In the genomic region with DNA sequence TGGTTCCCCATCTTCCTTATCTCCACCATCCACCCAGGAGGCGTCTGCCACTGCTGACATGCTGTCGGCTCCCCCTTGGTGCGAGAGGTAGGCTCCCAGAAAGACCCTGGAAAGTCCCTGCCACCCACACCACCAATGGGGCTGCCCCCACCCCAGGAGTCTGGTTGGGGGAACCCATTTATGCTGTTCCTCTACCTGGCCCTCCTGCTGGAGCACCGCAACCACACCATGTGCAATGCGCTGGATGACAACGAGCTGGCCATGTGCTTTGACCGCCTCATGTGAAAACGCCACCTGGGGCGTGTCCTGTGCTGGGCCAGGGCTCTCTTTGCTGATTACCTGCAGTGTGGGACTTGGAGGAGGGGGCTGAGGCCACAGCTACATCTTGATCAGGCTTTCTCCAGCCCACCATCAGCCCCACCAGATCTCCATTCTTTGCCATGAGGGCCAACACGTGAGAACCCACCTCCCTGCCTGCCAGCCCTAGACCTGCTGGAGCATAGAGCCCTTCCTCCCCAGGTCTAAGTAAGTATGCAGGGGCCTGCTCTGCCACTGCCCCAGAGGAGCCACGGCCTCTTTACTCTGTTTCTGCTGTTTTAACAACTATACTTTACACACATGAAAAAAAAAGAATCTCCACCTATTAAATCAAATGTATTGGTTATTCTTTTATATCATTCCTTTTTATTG, we compare ENCODE assay signal across 2 cellular contexts.
TF ChIP-seq lines count a peak whose summit lies in the region.

No MANE protein-coding gene starts in this region.

TF ChIP-seq in A549, 52 proteins besides CTCF, POLR2A, EP300 and RAD21:
- TF ChIP-seq CHD4 (IDR thresholded peaks at IDR 0.05; ENCODE audit: borderline replicate concordance) (no peak), GATA3 (IDR thresholded peaks at IDR 0.05; ENCODE audit: borderline replicate concordance) (no peak), CBX8 (IDR thresholded peaks at IDR 0.05) (no peak), POLR2AphosphoS2 (conservative IDR thresholded peaks at IDR 0.05; ENCODE audit: low read length) (no peak), FOSB (CRISPR knock-in tag; IDR thresholded peaks at IDR 0.05) (no peak), HOXA7 (CRISPR knock-in tag; IDR thresholded peaks at IDR 0.05) (no peak), SREBF2 (IDR thresholded peaks at IDR 0.05) (no peak), JUNB (IDR thresholded peaks at IDR 0.05) (no peak), ZSCAN20 (CRISPR knock-in tag; IDR thresholded peaks at IDR 0.05) (no peak), HOXB13 (CRISPR knock-in tag; IDR thresholded peaks at IDR 0.05; ENCODE audit: low read depth) (no peak), MAFK (IDR thresholded peaks at IDR 0.05; ENCODE audit: partially characterized antibody) (no peak), CEBPB (IDR thresholded peaks at IDR 0.05) (no peak), RNF2 (IDR thresholded peaks at IDR 0.05; ENCODE audit: borderline replicate concordance, low read depth) (no peak), HOXB5 (CRISPR knock-in tag; IDR thresholded peaks at IDR 0.05) (no peak)
- TF ChIP-seq, protein P1, sequence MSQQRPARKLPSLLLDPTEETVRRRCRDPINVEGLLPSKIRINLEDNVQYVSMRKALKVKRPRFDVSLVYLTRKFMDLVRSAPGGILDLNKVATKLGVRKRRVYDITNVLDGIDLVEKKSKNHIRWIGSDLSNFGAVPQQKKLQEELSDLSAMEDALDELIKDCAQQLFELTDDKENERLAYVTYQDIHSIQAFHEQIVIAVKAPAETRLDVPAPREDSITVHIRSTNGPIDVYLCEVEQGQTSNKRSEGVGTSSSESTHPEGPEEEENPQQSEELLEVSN (IDR thresholded peaks at IDR 0.05; ENCODE audit: borderline replicate concordance, low read depth): no peak

TF ChIP-seq in H1, 55 proteins besides CTCF, POLR2A, EP300 and RAD21:
- TF ChIP-seq, protein P2, sequence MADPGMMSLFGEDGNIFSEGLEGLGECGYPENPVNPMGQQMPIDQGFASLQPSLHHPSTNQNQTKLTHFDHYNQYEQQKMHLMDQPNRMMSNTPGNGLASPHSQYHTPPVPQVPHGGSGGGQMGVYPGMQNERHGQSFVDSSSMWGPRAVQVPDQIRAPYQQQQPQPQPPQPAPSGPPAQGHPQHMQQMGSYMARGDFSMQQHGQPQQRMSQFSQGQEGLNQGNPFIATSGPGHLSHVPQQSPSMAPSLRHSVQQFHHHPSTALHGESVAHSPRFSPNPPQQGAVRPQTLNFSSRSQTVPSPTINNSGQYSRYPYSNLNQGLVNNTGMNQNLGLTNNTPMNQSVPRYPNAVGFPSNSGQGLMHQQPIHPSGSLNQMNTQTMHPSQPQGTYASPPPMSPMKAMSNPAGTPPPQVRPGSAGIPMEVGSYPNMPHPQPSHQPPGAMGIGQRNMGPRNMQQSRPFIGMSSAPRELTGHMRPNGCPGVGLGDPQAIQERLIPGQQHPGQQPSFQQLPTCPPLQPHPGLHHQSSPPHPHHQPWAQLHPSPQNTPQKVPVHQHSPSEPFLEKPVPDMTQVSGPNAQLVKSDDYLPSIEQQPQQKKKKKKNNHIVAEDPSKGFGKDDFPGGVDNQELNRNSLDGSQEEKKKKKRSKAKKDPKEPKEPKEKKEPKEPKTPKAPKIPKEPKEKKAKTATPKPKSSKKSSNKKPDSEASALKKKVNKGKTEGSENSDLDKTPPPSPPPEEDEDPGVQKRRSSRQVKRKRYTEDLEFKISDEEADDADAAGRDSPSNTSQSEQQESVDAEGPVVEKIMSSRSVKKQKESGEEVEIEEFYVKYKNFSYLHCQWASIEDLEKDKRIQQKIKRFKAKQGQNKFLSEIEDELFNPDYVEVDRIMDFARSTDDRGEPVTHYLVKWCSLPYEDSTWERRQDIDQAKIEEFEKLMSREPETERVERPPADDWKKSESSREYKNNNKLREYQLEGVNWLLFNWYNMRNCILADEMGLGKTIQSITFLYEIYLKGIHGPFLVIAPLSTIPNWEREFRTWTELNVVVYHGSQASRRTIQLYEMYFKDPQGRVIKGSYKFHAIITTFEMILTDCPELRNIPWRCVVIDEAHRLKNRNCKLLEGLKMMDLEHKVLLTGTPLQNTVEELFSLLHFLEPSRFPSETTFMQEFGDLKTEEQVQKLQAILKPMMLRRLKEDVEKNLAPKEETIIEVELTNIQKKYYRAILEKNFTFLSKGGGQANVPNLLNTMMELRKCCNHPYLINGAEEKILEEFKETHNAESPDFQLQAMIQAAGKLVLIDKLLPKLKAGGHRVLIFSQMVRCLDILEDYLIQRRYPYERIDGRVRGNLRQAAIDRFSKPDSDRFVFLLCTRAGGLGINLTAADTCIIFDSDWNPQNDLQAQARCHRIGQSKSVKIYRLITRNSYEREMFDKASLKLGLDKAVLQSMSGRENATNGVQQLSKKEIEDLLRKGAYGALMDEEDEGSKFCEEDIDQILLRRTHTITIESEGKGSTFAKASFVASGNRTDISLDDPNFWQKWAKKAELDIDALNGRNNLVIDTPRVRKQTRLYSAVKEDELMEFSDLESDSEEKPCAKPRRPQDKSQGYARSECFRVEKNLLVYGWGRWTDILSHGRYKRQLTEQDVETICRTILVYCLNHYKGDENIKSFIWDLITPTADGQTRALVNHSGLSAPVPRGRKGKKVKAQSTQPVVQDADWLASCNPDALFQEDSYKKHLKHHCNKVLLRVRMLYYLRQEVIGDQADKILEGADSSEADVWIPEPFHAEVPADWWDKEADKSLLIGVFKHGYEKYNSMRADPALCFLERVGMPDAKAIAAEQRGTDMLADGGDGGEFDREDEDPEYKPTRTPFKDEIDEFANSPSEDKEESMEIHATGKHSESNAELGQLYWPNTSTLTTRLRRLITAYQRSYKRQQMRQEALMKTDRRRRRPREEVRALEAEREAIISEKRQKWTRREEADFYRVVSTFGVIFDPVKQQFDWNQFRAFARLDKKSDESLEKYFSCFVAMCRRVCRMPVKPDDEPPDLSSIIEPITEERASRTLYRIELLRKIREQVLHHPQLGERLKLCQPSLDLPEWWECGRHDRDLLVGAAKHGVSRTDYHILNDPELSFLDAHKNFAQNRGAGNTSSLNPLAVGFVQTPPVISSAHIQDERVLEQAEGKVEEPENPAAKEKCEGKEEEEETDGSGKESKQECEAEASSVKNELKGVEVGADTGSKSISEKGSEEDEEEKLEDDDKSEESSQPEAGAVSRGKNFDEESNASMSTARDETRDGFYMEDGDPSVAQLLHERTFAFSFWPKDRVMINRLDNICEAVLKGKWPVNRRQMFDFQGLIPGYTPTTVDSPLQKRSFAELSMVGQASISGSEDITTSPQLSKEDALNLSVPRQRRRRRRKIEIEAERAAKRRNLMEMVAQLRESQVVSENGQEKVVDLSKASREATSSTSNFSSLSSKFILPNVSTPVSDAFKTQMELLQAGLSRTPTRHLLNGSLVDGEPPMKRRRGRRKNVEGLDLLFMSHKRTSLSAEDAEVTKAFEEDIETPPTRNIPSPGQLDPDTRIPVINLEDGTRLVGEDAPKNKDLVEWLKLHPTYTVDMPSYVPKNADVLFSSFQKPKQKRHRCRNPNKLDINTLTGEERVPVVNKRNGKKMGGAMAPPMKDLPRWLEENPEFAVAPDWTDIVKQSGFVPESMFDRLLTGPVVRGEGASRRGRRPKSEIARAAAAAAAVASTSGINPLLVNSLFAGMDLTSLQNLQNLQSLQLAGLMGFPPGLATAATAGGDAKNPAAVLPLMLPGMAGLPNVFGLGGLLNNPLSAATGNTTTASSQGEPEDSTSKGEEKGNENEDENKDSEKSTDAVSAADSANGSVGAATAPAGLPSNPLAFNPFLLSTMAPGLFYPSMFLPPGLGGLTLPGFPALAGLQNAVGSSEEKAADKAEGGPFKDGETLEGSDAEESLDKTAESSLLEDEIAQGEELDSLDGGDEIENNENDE (IDR thresholded peaks at IDR 0.05; ENCODE audit: insufficient replicate concordance, low read length): no peak
- TF ChIP-seq JUN (IDR thresholded peaks at IDR 0.05; ENCODE audit: low read depth, low read length) (no peak), BRCA1 (IDR thresholded peaks at IDR 0.05; ENCODE audit: low read depth, low read length) (no peak), RFX5 (IDR thresholded peaks at IDR 0.05; ENCODE audit: borderline replicate concordance, low read depth, low read length) (no peak), HDAC6 (IDR thresholded peaks at IDR 0.05; ENCODE audit: low read depth, low read length) (no peak), KDM5A (IDR thresholded peaks at IDR 0.05; ENCODE audit: low read length) (no peak), ASH2L (IDR thresholded peaks at IDR 0.05; ENCODE audit: low read length) (no peak), GABPA (IDR thresholded peaks at IDR 0.05; ENCODE audit: borderline replicate concordance, insufficient read depth, low read length) (no peak), POLR2AphosphoS5 (IDR thresholded peaks at IDR 0.05; ENCODE audit: low read depth, low read length) (no peak), ZNF274 (IDR thresholded peaks at IDR 0.05; ENCODE audit: borderline replicate concordance, extremely low read depth, low read length) (no peak), HDAC2 (IDR thresholded peaks at IDR 0.05; ENCODE audit: borderline replicate concordance in 1 of 2, low read depth in 2 of 2, low read length in 2 of 2) (no peak), TEAD4 (IDR thresholded peaks at IDR 0.05; ENCODE audit: low read depth, low read length) (no peak), SIRT6 (IDR thresholded peaks at IDR 0.05; ENCODE audit: low read length) (no peak), SIN3A (conservative IDR thresholded peaks at IDR 0.05 in 1 of 2, IDR thresholded peaks at IDR 0.05 in 1 of 2; ENCODE audit: low read depth in 1 of 2, low read length in 2 of 2) (no peak), TAF1 (IDR thresholded peaks at IDR 0.05; ENCODE audit: low read depth, low read length) (no peak)
